Comparison of ENCODE assay signal across 1 cellular context in genomic region chr3:132421832-132422231, GRCh38.
TF ChIP-seq lines count a peak whose summit lies in the region.

No MANE protein-coding gene starts in this region.

TF ChIP-seq in HepG2, 621 proteins besides CTCF, POLR2A, EP300 and RAD21 (continued from another document):
- TF ChIP-seq ARID5B (CRISPR knock-in tag; IDR thresholded peaks at IDR 0.05) (0 out of 2 replicates have a peak, but pooled peaks have one; percentile 27), ZNF362 (CRISPR knock-in tag; IDR thresholded peaks at IDR 0.05; ENCODE audit: borderline replicate concordance) (peak; percentile 65; the same call in 1 of the 2 replicates), E2F5 (CRISPR knock-in tag; conservative IDR thresholded peaks at IDR 0.05) (no peak), SALL2 (CRISPR knock-in tag; IDR thresholded peaks at IDR 0.05) (no peak), ARID3A (IDR thresholded peaks at IDR 0.05; ENCODE audit: low read depth, low read length) (peak; percentile 34; the same call in 1 of the 2 replicates), ZNF770 (CRISPR knock-in tag; IDR thresholded peaks at IDR 0.05) (peak; percentile 90), ASH2L (IDR thresholded peaks at IDR 0.05; ENCODE audit: insufficient read length, low read depth, low read length) (peak; percentile 30), ZMYM3 (CRISPR knock-in tag; IDR thresholded peaks at IDR 0.05) (peak; percentile 64; the same call in 1 of the 2 replicates), U2AF1 (optimal IDR thresholded peaks at IDR 0.05; ENCODE audit: low read depth, low read length) (no peak), TEAD3 (CRISPR knock-in tag; optimal IDR thresholded peaks at IDR 0.05; ENCODE audit: borderline replicate concordance) (peak; percentile 87), JUNB (CRISPR knock-in tag; IDR thresholded peaks at IDR 0.05; ENCODE audit: borderline replicate concordance) (peak; percentile 32; the same call in 1 of the 2 replicates), KMT2B (CRISPR knock-in tag; IDR thresholded peaks at IDR 0.05) (no peak), ZNF121 (CRISPR knock-in tag; IDR thresholded peaks at IDR 0.05) (peak; percentile 60; the same call in 1 of the 2 replicates), ZNF777 (CRISPR knock-in tag; IDR thresholded peaks at IDR 0.05) (no peak)
